20 cellular contexts compared by ENCODE assay signal in genomic region chr2:101773137-101773536, GRCh38.
DNase-seq lines count a peak whose midpoint lies in the region; ATAC-seq and TF ChIP-seq lines count a peak whose summit lies in the region.
"Had no signal": no experiment of that assay in that cellular context is flagged by ENCODE, and none has a peak within 500 bp of the region (broad histone marks: within the 10 kb centered on the region; RNA-seq: fewer than 3 reads in every experiment).

No MANE protein-coding gene starts in this region.

- no peaks in the 10 kb centered on the region for H3K36me3 ChIP-seq in CD8-positive, alpha-beta T cell (ENCODE audit: insufficient read depth, low read length)
- H3K36me3 ChIP-seq: right lobe of liver, transverse colon had no signal

- H3K4me3 Mint-ChIP-seq in CD8-positive, alpha-beta T cell, result peak overlapping the region; percentile 32
- peak overlapping the region; percentile 24 to 82 (median 62) for H3K4me3 Mint-ChIP-seq in naive thymus-derived CD8-positive, alpha-beta T cell
- H3K4me3 Mint-ChIP-seq in MCF 10A (ENCODE audit: unreplicated experiment), result no peak overlapping the region
- H3K4me3 Mint-ChIP-seq: immature natural killer cell; stimulated activated memory B cell treated with anti-CD40 and anti-IgM and Interleukin-4, amounts not matched to agents 10 μg/mL and 1 μg/mL and 100 μg/mL, for 72 hours had no signal

- no peaks in the 10 kb centered on the region for H3K27me3 ChIP-seq in CD8-positive, alpha-beta T cell (ENCODE audit: insufficient read depth, low read length)
- no peaks in the 10 kb centered on the region for H3K27me3 ChIP-seq in dorsolateral prefrontal cortex
- H3K27me3 ChIP-seq: right lobe of liver, transverse colon had no signal

- CTCF ChIA-PET in CD8-positive, alpha-beta T cell (lab: Charles Lee), result no interaction called here
- CTCF ChIA-PET in MCF 10A (lab: Yijun Ruan, JAX), result interaction anchor here (0.6 to 0.7 kb wide), 2 partner anchors 19 to 101 kb away, joined by 3 read pairs; no protein-coding TSS in a partner anchor

- POLR2A ChIA-PET in CD8-positive, alpha-beta T cell (lab: Charles Lee), result no interaction called here
- POLR2A ChIA-PET in naive thymus-derived CD8-positive, alpha-beta T cell (lab: Charles Lee), result interaction anchor here (1.0 kb wide), 1 partner anchor 69 kb away, joined by 3 read pairs; no protein-coding TSS in a partner anchor
- POLR2A ChIA-PET in MCF 10A (lab: Yijun Ruan, JAX), result no interaction called here

- no peaks in the 10 kb centered on the region for H3K27me3 Mint-ChIP-seq in CD8-positive, alpha-beta T cell (ENCODE audit: low read depth)
- no peaks in the 10 kb centered on the region for H3K27me3 Mint-ChIP-seq in naive thymus-derived CD8-positive, alpha-beta T cell
- H3K27me3 Mint-ChIP-seq in MCF 10A (ENCODE audit: insufficient read depth, unreplicated experiment), result no peaks in the 10 kb centered on the region
- H3K27me3 Mint-ChIP-seq: stimulated activated memory B cell treated with anti-CD40 and anti-IgM and Interleukin-4, amounts not matched to agents 10 μg/mL and 1 μg/mL and 100 μg/mL, for 72 hours had no signal

- ATAC-seq in CD8-positive, alpha-beta T cell, result peak; percentile 48
- peak; percentile 38 to 58 for ATAC-seq in naive thymus-derived CD8-positive, alpha-beta T cell
- ATAC-seq in GM19463 (IDR thresholded peaks at IDR 0.05; ENCODE audit: unreplicated experiment), result no peak
- ATAC-seq: Right ventricle myocardium inferior; stimulated activated memory B cell treated with anti-CD40 and anti-IgM and Interleukin-4, amounts not matched to agents 10 μg/mL and 1 μg/mL and 100 μg/mL, for 72 hours had no signal

- no TSS peak for BruUV-seq in MCF 10A (replicated peaks; lab: Mats Ljungman, UMichigan)

- no peaks in the 10 kb centered on the region for H3K9me3 ChIP-seq in CD8-positive, alpha-beta T cell (ENCODE audit: low read length)
- H3K9me3 ChIP-seq: right lobe of liver, transverse colon had no signal

- no peak overlapping the region for H3K27ac ChIP-seq in CD8-positive, alpha-beta T cell (ENCODE audit: low read depth, low read length)
- H3K27ac ChIP-seq in dorsolateral prefrontal cortex, result peak overlapping the region in 50 of 59 donors; percentile 7 to 93 (median 86)
- H3K27ac ChIP-seq: parathyroid adenoma, transverse colon had no signal

- no peaks in the 10 kb centered on the region for H3K36me3 Mint-ChIP-seq in CD8-positive, alpha-beta T cell
- no peaks in the 10 kb centered on the region for H3K36me3 Mint-ChIP-seq in naive thymus-derived CD8-positive, alpha-beta T cell
- peaks cover 13% of the 10 kb centered on the region for H3K36me3 Mint-ChIP-seq in MCF 10A (ENCODE audit: insufficient read depth, unreplicated experiment)
- H3K36me3 Mint-ChIP-seq: immature natural killer cell; stimulated activated memory B cell treated with anti-CD40 and anti-IgM and Interleukin-4, amounts not matched to agents 10 μg/mL and 1 μg/mL and 100 μg/mL, for 72 hours had no signal

- peaks cover 80% of the 10 kb centered on the region for H3K4me1 ChIP-seq in CD8-positive, alpha-beta T cell (ENCODE audit: insufficient read depth, low read length)

- H3K27ac Mint-ChIP-seq in CD8-positive, alpha-beta T cell, result peak overlapping the region; percentile 55
- H3K27ac Mint-ChIP-seq in naive thymus-derived CD8-positive, alpha-beta T cell, result peak overlapping the region in 8 of 10 donors; percentile 5 to 75 (median 27)
- H3K27ac Mint-ChIP-seq in MCF 10A (ENCODE audit: low read depth, unreplicated experiment), result no peak overlapping the region
- H3K27ac Mint-ChIP-seq: stimulated activated memory B cell treated with anti-CD40 and anti-IgM and Interleukin-4, amounts not matched to agents 10 μg/mL and 1 μg/mL and 100 μg/mL, for 72 hours had no signal

- DNase-seq in CD8-positive, alpha-beta T cell, result no peak
- DNase-seq in Jurkat, Clone E6-1 (ENCODE audit: low read depth, low spot score), result peak; percentile 82
- DNase-seq in dorsolateral prefrontal cortex (no peak), MCF 10A (ENCODE audit: unreplicated experiment) (no peak), hepatic stellate cell (ENCODE audit: low spot score) (no peak), GDM1 (lab: John Stamatoyannopoulos, UW) (no peak)
- peak in 3 of 10 donors; percentile 4 to 34 (median 19) for DNase-seq in naive thymus-derived CD8-positive, alpha-beta T cell
- DNase-seq: COR-L47; effector CD4-positive, alpha-beta T cell; H7; immature natural killer cell; NCI-H1417 treated with DMSO at 0.1 percent for 48 hours; NCI-H69; right lobe of liver; SW 1271; transverse colon had no signal

- TF ChIP-seq CTCF in CD8-positive, alpha-beta T cell (IDR thresholded peaks at IDR 0.05), result no peak
- no peak for TF ChIP-seq CTCF in dorsolateral prefrontal cortex (IDR thresholded peaks at IDR 0.05 in 54 of 56, conservative IDR thresholded peaks at IDR 0.05 in 2 of 56; ENCODE audit: low read depth in 1 of 56, partially characterized antibody in 56 of 56)
- no peak for TF ChIP-seq CTCF in MCF 10A (IDR thresholded peaks at IDR 0.05; ENCODE audit: unreplicated experiment)

- no peak overlapping the region for H3K4me3 ChIP-seq in CD8-positive, alpha-beta T cell (ENCODE audit: low read depth, low read length)
- H3K4me3 ChIP-seq in Jurkat, Clone E6-1 (ENCODE audit: low read length), result peak overlapping the region; percentile 7
- H3K4me3 ChIP-seq in dorsolateral prefrontal cortex, result no peak overlapping the region
- H3K4me3 ChIP-seq: right lobe of liver, transverse colon had no signal

- no peaks in the 10 kb centered on the region for H3K9me3 Mint-ChIP-seq in CD8-positive, alpha-beta T cell
- no peaks in the 10 kb centered on the region for H3K9me3 Mint-ChIP-seq in naive thymus-derived CD8-positive, alpha-beta T cell
- no peaks in the 10 kb centered on the region for H3K9me3 Mint-ChIP-seq in MCF 10A (ENCODE audit: unreplicated experiment)
- H3K9me3 Mint-ChIP-seq: immature natural killer cell; stimulated activated memory B cell treated with anti-CD40 and anti-IgM and Interleukin-4, amounts not matched to agents 10 μg/mL and 1 μg/mL and 100 μg/mL, for 72 hours had no signal

- intact Hi-C loops in CD8-positive, alpha-beta T cell (cut with DNase I, micrococcal nuclease), result loop anchor here in 1 of 2 experiments (2.0 kb wide), 1 partner anchor 18 kb away; no protein-coding TSS in a partner anchor
- intact Hi-C loops in dorsolateral prefrontal cortex (cut with DNase I) (no loop called here), MCF 10A (cut with micrococcal nuclease) (no loop called here)

- peaks cover 89% of the 10 kb centered on the region for H3K4me1 Mint-ChIP-seq in CD8-positive, alpha-beta T cell (ENCODE audit: low read depth)
- H3K4me1 Mint-ChIP-seq in naive thymus-derived CD8-positive, alpha-beta T cell, result peaks cover 47 to 89% (median 88%) of the 10 kb centered on the region in 4 donors
- H3K4me1 Mint-ChIP-seq in MCF 10A (ENCODE audit: insufficient read depth, unreplicated experiment), result peaks cover 49% of the 10 kb centered on the region
